In the genomic region with DNA sequence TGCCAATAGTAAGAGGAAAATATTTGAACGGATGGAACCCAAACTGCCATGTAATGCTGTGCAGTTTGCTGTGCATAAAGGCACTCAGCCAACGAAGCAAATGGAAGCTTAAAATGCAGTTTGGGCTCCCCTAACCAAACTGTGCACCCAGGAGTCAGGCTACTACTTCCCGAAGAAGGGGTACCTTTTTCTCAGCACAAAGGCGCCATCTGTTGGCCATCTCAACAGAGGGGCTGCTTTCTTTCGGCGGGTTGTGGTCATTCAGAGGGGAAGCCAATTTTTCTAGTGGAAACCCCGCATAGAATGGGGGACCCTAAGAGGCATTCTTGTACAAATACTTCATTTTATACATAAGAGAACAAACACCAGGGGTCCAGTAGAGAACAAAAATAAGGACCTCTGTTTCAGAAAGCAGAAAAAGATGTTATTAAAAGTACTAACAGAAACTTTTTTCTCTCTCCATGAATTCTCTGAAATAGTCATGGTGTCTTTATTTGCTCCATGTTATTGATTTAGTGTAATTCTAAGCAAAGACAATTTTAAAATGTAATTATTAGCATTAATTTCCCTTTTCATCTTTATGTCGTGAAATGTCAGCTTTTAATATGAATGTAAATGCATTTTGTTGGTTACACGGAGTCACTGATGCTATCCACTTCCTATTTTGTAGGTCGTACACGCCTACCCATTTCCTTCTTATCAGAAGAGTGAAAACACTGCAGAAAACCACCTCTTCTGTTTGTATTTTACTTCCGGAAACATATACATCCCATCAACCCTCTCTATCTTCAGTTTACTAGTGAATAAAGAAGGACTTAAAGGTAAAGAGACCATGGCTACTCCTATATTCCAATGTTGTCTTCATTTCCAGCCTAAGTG, we compare ENCODE assay signal across 8 cellular contexts.
DNase-seq lines count a peak whose midpoint lies in the region; ATAC-seq, FAIRE-seq and TF ChIP-seq lines count a peak whose summit lies in the region.

No MANE protein-coding gene starts in this region.

- DNase-seq in AG08396 (ENCODE audit: low spot score) = peak; percentile 19
- DNase-seq in GM12891 (ENCODE audit: insufficient read length, low spot score) = no peak
- peak; percentile 56 for DNase-seq in NCI-H460 (ENCODE audit: extremely low read depth, low read depth)
- DNase-seq in body of pancreas = peak; percentile 17 to 53 (median 34)
- peak; percentile 29 for DNase-seq in kidney glomerular epithelial cell (lab: John Stamatoyannopoulos, UW)
- DNase-seq in upper lobe of left lung = peak in 1 of 2 donors; percentile 50
- DNase-seq in SKM-1 (lab: John Stamatoyannopoulos, UW; ENCODE audit: unreplicated experiment) = no peak

- H3K4me3 ChIP-seq in body of pancreas = no peak overlapping the region
- H3K4me3 ChIP-seq in upper lobe of left lung = no peak overlapping the region

- no peak for FAIRE-seq in GM12891 (lab: Jason Lieb, UNC)

- H3K36me3 ChIP-seq in body of pancreas (replicated peaks in 1 of 2; ENCODE audit: insufficient read depth in 1 of 2, low read depth in 2 of 2) (no peaks in the 10 kb centered on the region), upper lobe of left lung (no peaks in the 10 kb centered on the region)

- no peak for ATAC-seq in body of pancreas
- no peak for ATAC-seq in upper lobe of left lung (ENCODE audit: low FRiP score in 2 of 2)
- no peak for ATAC-seq in GM21619 (IDR thresholded peaks at IDR 0.05; ENCODE audit: unreplicated experiment)

- intact Hi-C loops in body of pancreas (cut with DNase I) = no loop called here

- H3K27ac ChIP-seq in body of pancreas = no peak overlapping the region
- no peak overlapping the region for H3K27ac ChIP-seq in upper lobe of left lung

- no peaks in the 10 kb centered on the region for H3K9me3 ChIP-seq in body of pancreas
- H3K9me3 ChIP-seq in upper lobe of left lung = no peaks in the 10 kb centered on the region

- no peak for TF ChIP-seq EP300 in upper lobe of left lung (IDR thresholded peaks at IDR 0.05)

- TF ChIP-seq CTCF in body of pancreas (IDR thresholded peaks at IDR 0.05) = peak in 4 of 7 experiments; percentile 17 to 45 (median 26)
- peak in 4 of 6 experiments; percentile 20 to 47 (median 37) for TF ChIP-seq CTCF in upper lobe of left lung (IDR thresholded peaks at IDR 0.05)

- no peaks in the 10 kb centered on the region for H3K4me1 ChIP-seq in body of pancreas
- peaks cover 0 to 5% (median 2%) of the 10 kb centered on the region in 4 donors for H3K4me1 ChIP-seq in upper lobe of left lung

- 30 to 50% methylated on average over 12 of the region's 12 CpGs for WGBS in body of pancreas, 2 donors
- 43 to 56% methylated on average over 12 of the region's 12 CpGs for WGBS in upper lobe of left lung, 2 donors

- no peaks in the 10 kb centered on the region for H3K27me3 ChIP-seq in body of pancreas
- no peaks in the 10 kb centered on the region for H3K27me3 ChIP-seq in upper lobe of left lung

- TF ChIP-seq POLR2A in GM12891 (IDR thresholded peaks at IDR 0.05; ENCODE audit: low read depth, low read length) (no peak), body of pancreas (IDR thresholded peaks at IDR 0.05) (no peak), upper lobe of left lung (IDR thresholded peaks at IDR 0.05) (no peak)

TF ChIP-seq in GM12891, 5 proteins besides CTCF, POLR2A, EP300 and RAD21:
- TF ChIP-seq POLR2AphosphoS5 (IDR thresholded peaks at IDR 0.05; ENCODE audit: low read depth, low read length) = no peak
- TF ChIP-seq SPI1 (IDR thresholded peaks at IDR 0.05; ENCODE audit: low read depth, low read length) = peak; percentile 39; the same call in 1 of the 2 replicates

Comparison
In these comparisons a context has a peak if more than half of its experiments do, and no peak if none do; other contexts are left out.
1. DNase-seq: peak in AG08396 (single experiment), NCI-H460 (single experiment), body of pancreas (4 of 4) and kidney glomerular epithelial cell (single experiment); none in GM12891 (single experiment) and SKM-1 (single experiment).